In genomic region chr5:79258801-79259200, GRCh38 we compare ENCODE assay signal across 24 cellular contexts. TPM values are rescaled to one million over a fixed set of nuclear protein-coding genes. Genes with fewer than 3 reads are reported as not detected.
DNase-seq lines count a peak whose midpoint lies in the region; ATAC-seq, FAIRE-seq and TF ChIP-seq lines count a peak whose summit lies in the region.
"Had no signal": no experiment of that assay in that cellular context is flagged by ENCODE, and none has a peak within 500 bp of the region (broad histone marks: within the 10 kb centered on the region; RNA-seq: fewer than 3 reads in every experiment).

No MANE protein-coding gene starts in this region.

- H2BK5ac ChIP-seq in IMR-90 (ENCODE audit: low read depth, low read length, poor library complexity, severe bottlenecking): no peak overlapping the region
- H2BK5ac ChIP-seq in H1 (ENCODE audit: low read depth, low read length): 0 out of 2 replicates have a peak overlapping the region, but pooled peaks have one; percentile 71

- H2BK120ac ChIP-seq in IMR-90 (ENCODE audit: low read depth, low read length): no peak overlapping the region
- no peak overlapping the region for H2BK120ac ChIP-seq in H1 (replicated peaks; ENCODE audit: low read depth, low read length)

- no peak overlapping the region for H2BK15ac ChIP-seq in IMR-90 (ENCODE audit: low read depth, low read length)
- H2BK15ac ChIP-seq in H1 (ENCODE audit: low read length): no peak overlapping the region

- no peaks in the 10 kb centered on the region for H3K36me3 Mint-ChIP-seq in WTC11
- peaks cover 29% of the 10 kb centered on the region for H3K36me3 Mint-ChIP-seq in CD4-positive, alpha-beta T cell (ENCODE audit: low read depth)

- H2BK12ac ChIP-seq in H1 (ENCODE audit: low read depth, low read length): 0 out of 2 replicates have a peak overlapping the region, but pooled peaks have one; percentile 27

- CTCF ChIA-PET in IMR-90 (lab: Yijun Ruan, JAX): interaction anchor here (0.8 kb wide), 1 partner anchor 209 kb away, joined by 3 read pairs; no protein-coding TSS in a partner anchor
- CTCF ChIA-PET in WTC11 (lab: Charles Lee): interaction anchor here (0.6 to 2.0 kb wide), 6 partner anchors 8 to 1074 kb away, joined by 3 to 10 read pairs (median 4); no protein-coding TSS in a partner anchor
- CTCF ChIA-PET in H1 (lab: Charles Lee; ENCODE audit: partially characterized antibody): interaction anchor here (0.6 to 1.7 kb wide), 9 partner anchors 10 to 373 kb away, joined by 3 to 6 read pairs (median 4); no protein-coding TSS in a partner anchor
- CTCF ChIA-PET in CD4-positive, alpha-beta T cell (lab: Charles Lee): no interaction called here

- H3K27me3 ChIP-seq in IMR-90 (ENCODE audit: control insufficient read depth, insufficient read depth, low read length) (no peaks in the 10 kb centered on the region), H1 (replicated peaks in 1 of 4; ENCODE audit: control insufficient read depth in 3 of 4, extremely low read depth in 1 of 4, insufficient read depth in 3 of 4, low read length in 3 of 4) (no peaks in the 10 kb centered on the region)
- no peaks in the 10 kb centered on the region for H3K27me3 ChIP-seq in CD4-positive, alpha-beta T cell (ENCODE audit: control insufficient read depth, insufficient read depth, low read length)
- H3K27me3 ChIP-seq: BE2C; BLaER1 treated with 17β-estradiol and CSF1 and Interleukin-3, amounts not matched to agents 10 nM and 100 nM had no signal

- H2AFZ ChIP-seq in IMR-90 (replicated peaks; ENCODE audit: low read length, poor library complexity) (no peak overlapping the region), H1 (ENCODE audit: low read length) (no peak overlapping the region)
- H2AFZ ChIP-seq: GM23338 had no signal

- H2AK5ac ChIP-seq in IMR-90 (ENCODE audit: low read depth, low read length) (no peak overlapping the region), H1 (ENCODE audit: low read depth, low read length) (no peak overlapping the region)

- H3K23ac ChIP-seq in IMR-90 (ENCODE audit: low read depth, low read length) (no peak overlapping the region), H1 (ENCODE audit: insufficient read length) (no peak overlapping the region)

- DNase-seq in IMR-90 (no peak), WTC11 (ENCODE audit: low spot score) (no peak), H1 (ENCODE audit: low read depth in 1 of 2, low spot score in 2 of 2) (no peak), NOMO-1 treated with DMSO at 0.1 percent for 48 hours (lab: John Stamatoyannopoulos, UW; ENCODE audit: unreplicated experiment) (no peak)
- DNase-seq in CD4-positive, alpha-beta T cell: no peak
- DNase-seq: 8988T; ACHN; AML-193; BE2C; Caco-2; CD4-positive, alpha-beta memory T cell; DMS79; EL; GDM1; HFFc6 had no signal

- H3K56ac ChIP-seq in IMR-90 (ENCODE audit: extremely low read depth, insufficient read depth, low read length) (no peak overlapping the region), H1 (replicated peaks; ENCODE audit: insufficient read length, low read depth, low read length) (no peak overlapping the region)

- H4K8ac ChIP-seq in IMR-90 (ENCODE audit: low read depth in 2 of 2, low read length in 2 of 2) (no peak overlapping the region), H1 (ENCODE audit: extremely low read depth, insufficient read depth, low read length) (peak overlapping the region; percentile 58; the same call in 1 of the 2 replicates)

- H3K4me2 ChIP-seq in IMR-90 (ENCODE audit: low read depth, low read length) (no peak overlapping the region), H1 (ENCODE audit: insufficient read depth in 1 of 2, low read depth in 2 of 2, low read length in 2 of 2) (no peak overlapping the region)
- H3K4me2 ChIP-seq: A549; BLaER1 treated with 17β-estradiol and CSF1 and Interleukin-3, amounts not matched to agents 10 nM and 100 nM; GM23338 had no signal

- H3K4me3 ChIP-seq in IMR-90 (ENCODE audit: insufficient read depth, low read depth, low read length) (no peak overlapping the region), H1 (ENCODE audit: extremely low read depth in 1 of 4, insufficient read depth in 2 of 4, low read depth in 3 of 4, low read length in 4 of 4) (no peak overlapping the region)
- H3K4me3 ChIP-seq: A549; BLaER1 treated with 17β-estradiol and CSF1 and Interleukin-3, amounts not matched to agents 10 nM and 100 nM; GM12878; GM23338; HAP-1 had no signal

- peaks cover 12% of the 10 kb centered on the region for H3K9me1 ChIP-seq in IMR-90 (ENCODE audit: insufficient read depth, low read length)

- H3K9me3 Mint-ChIP-seq in WTC11: no peaks in the 10 kb centered on the region
- no peaks in the 10 kb centered on the region for H3K9me3 Mint-ChIP-seq in CD4-positive, alpha-beta T cell
- H3K9me3 Mint-ChIP-seq: CD4-positive, alpha-beta memory T cell; GM23338; HFFc6 had no signal

- FAIRE-seq in H1 (lab: Jason Lieb, UNC): no peak
- FAIRE-seq: A549, GM12878, GM19239, H54 had no signal

- H2AK9ac ChIP-seq in IMR-90 (replicated peaks; ENCODE audit: low read depth, low read length, poor library complexity): no peak overlapping the region

- TF ChIP-seq EP300 in H1 (IDR thresholded peaks at IDR 0.05; ENCODE audit: borderline replicate concordance in 1 of 2, low read depth in 2 of 2, low read length in 2 of 2): no peak

- TF ChIP-seq POLR2A in IMR-90 (IDR thresholded peaks at IDR 0.05; ENCODE audit: low read depth, low read length) (no peak), H1 (IDR thresholded peaks at IDR 0.05; ENCODE audit: control extremely low read depth in 1 of 2, low read depth in 2 of 2, low read length in 2 of 2) (no peak)

- peaks cover 64% of the 10 kb centered on the region for H3K4me1 Mint-ChIP-seq in WTC11
- peaks cover 54% of the 10 kb centered on the region for H3K4me1 Mint-ChIP-seq in CD4-positive, alpha-beta T cell (ENCODE audit: low read depth)
- H3K4me1 Mint-ChIP-seq: CD14-positive monocyte had no signal

- H3K9ac ChIP-seq in IMR-90 (ENCODE audit: low read depth, low read length) (no peak overlapping the region), H1 (replicated peaks in 1 of 4; ENCODE audit: extremely low read depth in 1 of 4, low read depth in 3 of 4, low read length in 3 of 4) (no peak overlapping the region)
- H3K9ac ChIP-seq: BLaER1 treated with 17β-estradiol and CSF1 and Interleukin-3, amounts not matched to agents 10 nM and 100 nM had no signal

- H3K79me1 ChIP-seq in IMR-90 (ENCODE audit: low read depth in 1 of 2, low read length in 2 of 2): peaks cover 2 to 5% of the 10 kb centered on the region in 2 experiments; a peak in 2 of 4 replicates
- peaks cover 18% of the 10 kb centered on the region for H3K79me1 ChIP-seq in H1 (ENCODE audit: low read depth, low read length)

- H3K4me1 ChIP-seq in IMR-90 (ENCODE audit: control insufficient read depth, insufficient read depth, low read length) (no peaks in the 10 kb centered on the region), H1 (replicated peaks in 1 of 4; ENCODE audit: control insufficient read depth in 3 of 4, insufficient read depth in 4 of 4, low read length in 3 of 4) (peaks cover 0 to 25% (median 10%) of the 10 kb centered on the region in 4 experiments)
- H3K4me1 ChIP-seq: A549, BE2C, Caco-2 had no signal

- no peaks in the 10 kb centered on the region for H3K27me3 Mint-ChIP-seq in WTC11 (ENCODE audit: low read depth)
- no peaks in the 10 kb centered on the region for H3K27me3 Mint-ChIP-seq in CD4-positive, alpha-beta T cell
- H3K27me3 Mint-ChIP-seq: CD4-positive, alpha-beta memory T cell had no signal

- H4K5ac ChIP-seq in IMR-90 (ENCODE audit: low read depth, low read length): no peak overlapping the region
- H4K5ac ChIP-seq in H1 (ENCODE audit: insufficient read length, low read depth, low read length): no peak overlapping the region

- H2BK20ac ChIP-seq in IMR-90 (ENCODE audit: low read depth, low read length) (no peak overlapping the region), H1 (ENCODE audit: low read length) (no peak overlapping the region)

- POLR2A ChIA-PET in IMR-90 (lab: Charles Lee; ENCODE audit: unreplicated experiment): interaction anchor here (0.5 kb wide), 1 partner anchor 30 kb away, joined by 3 read pairs; no protein-coding TSS in a partner anchor
- POLR2A ChIA-PET in WTC11 (lab: Charles Lee): interaction anchor here (0.6 kb wide), 1 partner anchor 8 kb away, joined by 4 read pairs; no protein-coding TSS in a partner anchor
- POLR2A ChIA-PET in H1 (lab: Charles Lee; ENCODE audit: partially characterized antibody): interaction anchor here (0.6 to 1.4 kb wide), 2 partner anchors 16 to 22 kb away, joined by 3 to 4 read pairs; no protein-coding TSS in a partner anchor
- POLR2A ChIA-PET in CD4-positive, alpha-beta T cell (lab: Charles Lee): no interaction called here

- H3K14ac ChIP-seq in IMR-90 (replicated peaks; ENCODE audit: low read depth, low read length) (no peak overlapping the region), H1 (ENCODE audit: insufficient read length) (no peak overlapping the region)

- H4K91ac ChIP-seq in IMR-90 (ENCODE audit: insufficient read depth, low read depth, low read length) (no peak overlapping the region), H1 (replicated peaks; ENCODE audit: insufficient read length, low read length) (peak overlapping the region; percentile 74)

- no peak overlapping the region for H3K4me3 Mint-ChIP-seq in WTC11
- H3K4me3 Mint-ChIP-seq in CD4-positive, alpha-beta T cell: no peak overlapping the region
- H3K4me3 Mint-ChIP-seq: CD14-positive monocyte; CD4-positive, alpha-beta memory T cell; GM23338; HFFc6 had no signal

- TF ChIP-seq RAD21 in IMR-90 (IDR thresholded peaks at IDR 0.05; ENCODE audit: low read length) (no peak), H1 (IDR thresholded peaks at IDR 0.05 in 1 of 2, conservative IDR thresholded peaks at IDR 0.05 in 1 of 2; ENCODE audit: low read depth in 2 of 2, low read length in 2 of 2) (no peak)

- H3K36me3 ChIP-seq in IMR-90 (ENCODE audit: control insufficient read depth, insufficient read depth, low read length) (no peaks in the 10 kb centered on the region), H1 (ENCODE audit: control insufficient read depth in 2 of 4, insufficient read depth in 4 of 4, low read length in 3 of 4) (no peaks in the 10 kb centered on the region)
- H3K36me3 ChIP-seq: BE2C, HAP-1 had no signal

- intact Hi-C loops in IMR-90 (cut with micrococcal nuclease): no loop called here
- intact Hi-C loops in CD4-positive, alpha-beta T cell (cut with DNase I, micrococcal nuclease): no loop called here

- dilution Hi-C loops in IMR-90 (cut with HindIII; ENCODE audit: low sequenced_read_pairs, unreplicated experiment): no loop called here

- no peak for ATAC-seq in IMR-90 (ENCODE audit: low read depth)
- ATAC-seq in WTC11: no peak
- ATAC-seq in GM21737 (IDR thresholded peaks at IDR 0.05; ENCODE audit: unreplicated experiment): no peak
- ATAC-seq in CD4-positive, alpha-beta T cell (ENCODE audit: poor library complexity): no peak
- ATAC-seq: A549, GM12878, GM23338 had no signal

- in situ Hi-C loops in IMR-90 (cut with MboI; ENCODE audit: low sequenced_read_pairs): no loop called here

- peak overlapping the region; percentile 32; the same call in 1 of the 2 replicates for H3K27ac Mint-ChIP-seq in WTC11
- H3K27ac Mint-ChIP-seq in CD4-positive, alpha-beta T cell: no peak overlapping the region
- H3K27ac Mint-ChIP-seq: CD4-positive, alpha-beta memory T cell; GM23338; HFFc6 had no signal

- H4K20me1 ChIP-seq in IMR-90 (ENCODE audit: insufficient read depth, low read length): peaks cover 12% of the 10 kb centered on the region
- peaks cover 3 to 4% of the 10 kb centered on the region in 2 experiments for H4K20me1 ChIP-seq in H1 (replicated peaks in 1 of 2; ENCODE audit: control insufficient read depth in 1 of 2, insufficient read depth in 2 of 2, low read length in 2 of 2)

- BruUV-seq in IMR-90 (replicated peaks; lab: Mats Ljungman, UMichigan): no TSS peak

- WGBS in IMR-90 (ENCODE audit: extremely low coverage in 2 of 2, insufficient read length in 1 of 2), 2 experiments: no CpG with 5 or more reads among the region's 4 CpGs
- 83% methylated on average over 4 of the region's 4 CpGs; no CpG with 5 or more reads in 1 of the 2 experiments for WGBS in H1 (ENCODE audit: extremely low coverage in 1 of 2, insufficient coverage in 1 of 2, insufficient read length in 1 of 2, insufficient replicate concordance in 2 of 2, low coverage in 1 of 2, low lambda C conversion rate in 2 of 2, missing lambda C conversion rate in 1 of 2), 2 experiments

- TF ChIP-seq CTCF in IMR-90 (conservative IDR thresholded peaks at IDR 0.05; ENCODE audit: low read depth, low read length) (no peak), WTC11 (IDR thresholded peaks at IDR 0.05) (no peak), H1 (IDR thresholded peaks at IDR 0.05; ENCODE audit: control extremely low read depth in 1 of 3, insufficient read depth in 1 of 3, low read depth in 1 of 3, low read length in 3 of 3) (no peak)
- no peak for TF ChIP-seq CTCF in CD4-positive, alpha-beta T cell (IDR thresholded peaks at IDR 0.05)

- H3K27ac ChIP-seq in IMR-90 (ENCODE audit: insufficient read depth, low read length) (no peak overlapping the region), H1 (ENCODE audit: low read depth, low read length) (no peak overlapping the region)
- H3K27ac ChIP-seq in CD4-positive, alpha-beta T cell (ENCODE audit: low read depth, low read length): no peak overlapping the region
- H3K27ac ChIP-seq: A549; BLaER1 treated with 17β-estradiol and CSF1 and Interleukin-3, amounts not matched to agents 10 nM and 100 nM had no signal

- no peak overlapping the region for H3K4ac ChIP-seq in IMR-90 (ENCODE audit: low read depth, low read length)
- H3K4ac ChIP-seq in H1 (replicated peaks; ENCODE audit: insufficient read length, low read depth, low read length): no peak overlapping the region

- H3K18ac ChIP-seq in IMR-90 (ENCODE audit: low read depth, low read length) (no peak overlapping the region), H1 (ENCODE audit: extremely low read depth, low read length) (no peak overlapping the region)

- H3K79me2 ChIP-seq in H1 (ENCODE audit: control insufficient read depth in 1 of 2, insufficient read depth in 2 of 2, low read length in 2 of 2): peaks cover 0 to 85% of the 10 kb centered on the region in 2 experiments; a peak in 2 of 4 replicates

- H3K23me2 ChIP-seq in H1 (ENCODE audit: low read depth, low read length): no peaks in the 10 kb centered on the region; the same call in 1 of the 2 replicates

- H3K9me3 ChIP-seq in IMR-90 (ENCODE audit: control insufficient read depth, insufficient read depth, low read length): no peaks in the 10 kb centered on the region
- no peaks in the 10 kb centered on the region for H3K9me3 ChIP-seq in H1 (ENCODE audit: insufficient read depth in 2 of 2, low read depth in 1 of 2, low read length in 1 of 2)
- no peaks in the 10 kb centered on the region for H3K9me3 ChIP-seq in CD4-positive, alpha-beta T cell (ENCODE audit: control insufficient read depth, low read length)
- H3K9me3 ChIP-seq: A549, BE2C, Caco-2, HAP-1 had no signal

RNA-seq across cellular contexts. Expression of gene JMY, which starts 22.9 kb away (rescaled TPM):
- total RNA-seq in IMR-90 (2012; rRNA removed): 3.2 and 5.6 TPM in 2 replicates
- polyA plus RNA-seq in IMR-90 (2012; rRNA removed): 1.2 and 1.7 TPM in 2 replicates
- 0.58 and 0.61 TPM in 2 replicates for polyA plus RNA-seq in IMR-90 (2012; cell fraction: cytosol; rRNA removed)
- polyA plus RNA-seq in IMR-90 (2012; cell fraction: nucleus; rRNA removed; ENCODE audit: low replicate concordance): 0.95 and 4.1 TPM in 2 replicates
- 12.4 to 12.5 TPM (median 12.4 TPM) in 3 replicates for total RNA-seq in WTC11 (2021)
- total RNA-seq in H1 (2021; fragmentation: NEBNext Ultra II Directional; extraction: Animal tissue kit (Norgen Biotek cat#: 25700)): 13.9 and 14.0 TPM in 2 replicates
- 1.7 and 2.8 TPM in 2 replicates for polyA plus RNA-seq in H1 (2011; rRNA removed)
- 3.0 TPM for polyA plus RNA-seq in H1 (2011; cell fraction: cytosol; rRNA removed)
- polyA plus RNA-seq in H1 (2011; cell fraction: nucleus; rRNA removed): 2.6 TPM
- polyA plus RNA-seq in H1 (2012, experiment 1 of 2): 3.7 to 6.4 TPM (median 3.9 TPM) in 4 replicates
- polyA plus RNA-seq in H1 (2012, experiment 2 of 2): 0.30 TPM
- polyA plus RNA-seq in H1 (2013, experiment 1 of 2): 4.8 TPM
- 4.3 TPM for polyA plus RNA-seq in H1 (2013, experiment 2 of 2)
- 6.9 and 8.2 TPM in 2 replicates for polyA minus RNA-seq in H1 (2011; rRNA and poly(A)+ RNA removed)
- 8.6 TPM for polyA minus RNA-seq in H1 (2011; cell fraction: cytosol; rRNA and poly(A)+ RNA removed)
- 14.1 TPM for polyA minus RNA-seq in H1 (2011; cell fraction: nucleus; rRNA and poly(A)+ RNA removed)
- 10 to 100 TPM; 73.3 to 73.5 TPM for total RNA-seq in CD4-positive, alpha-beta T cell
